8 cellular contexts compared by ENCODE assay signal in the genomic region with DNA sequence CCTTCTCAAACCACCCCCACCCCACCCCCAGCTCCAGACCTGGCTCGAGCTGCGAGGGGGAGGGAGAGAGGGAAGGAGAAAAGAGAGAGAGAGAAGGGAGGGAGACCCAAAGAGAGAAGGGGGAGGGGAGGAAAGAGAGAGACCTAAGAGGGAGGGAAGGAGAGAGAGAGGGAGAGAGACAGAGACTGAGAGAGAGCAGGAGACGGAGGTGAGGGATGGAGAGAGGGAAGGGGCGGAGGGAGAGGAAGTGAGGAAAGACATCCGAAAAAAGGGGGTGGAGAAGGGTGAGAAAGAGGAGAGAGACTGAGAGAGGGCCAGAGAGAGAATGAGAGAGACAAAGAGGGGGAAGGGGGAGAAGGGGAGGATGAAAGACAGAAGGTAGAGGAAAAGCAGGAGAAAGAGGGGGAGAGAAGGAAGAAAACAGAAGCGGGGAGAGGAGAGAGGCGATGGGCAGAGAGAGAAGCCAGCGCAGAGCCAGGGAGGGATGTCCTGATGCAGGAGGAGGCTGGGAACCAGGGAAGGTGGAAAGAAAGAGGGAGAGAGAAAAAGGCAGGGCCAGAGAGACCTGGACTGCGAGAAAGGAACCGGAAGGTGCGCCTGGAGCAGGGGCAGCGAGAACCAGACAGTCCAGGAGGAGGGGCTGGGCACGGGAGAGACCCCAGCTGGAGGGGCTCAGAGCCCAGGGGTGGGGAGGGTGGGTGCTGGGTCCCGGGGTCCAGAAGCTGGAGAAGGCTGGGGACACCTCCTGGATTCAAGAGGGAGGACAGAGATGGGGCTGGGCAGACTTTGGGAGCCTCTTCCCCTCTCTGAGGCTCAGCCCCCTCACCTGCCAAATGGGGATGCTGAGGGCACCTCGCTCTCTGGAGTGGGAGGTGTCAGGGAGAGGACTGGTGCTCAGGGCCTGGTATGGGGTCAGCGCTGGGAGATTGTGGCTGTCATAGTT. TPM values are rescaled to one million over a fixed set of nuclear protein-coding genes. Genes with fewer than 3 reads are reported as not detected.
A peak's percentile ranks its signal among the peaks of the same experiment; 100 is the strongest.
DNase-seq lines count a peak whose midpoint lies in the region; ATAC-seq and TF ChIP-seq lines count a peak whose summit lies in the region.

No MANE protein-coding gene starts in this region.

- ATAC-seq in stimulated activated naive CD8-positive, alpha-beta T cell treated with anti-CD3 and anti-CD28 coated beads, Interleukin-15, amount 100 ng/mL, for 72 hours = no peak
- ATAC-seq in stimulated activated naive CD8-positive, alpha-beta T cell treated with anti-CD3 and anti-CD28 coated beads, Interleukin-15, Interleukin-2, amounts not matched to agents 100 U/mL and 50 U/mL, for 24 hours = no peak
- ATAC-seq in HG03108 (IDR thresholded peaks at IDR 0.05; ENCODE audit: unreplicated experiment) = no peak

- peak overlapping the region; percentile 10 to 82 for H3K27ac Mint-ChIP-seq in stimulated activated naive CD8-positive, alpha-beta T cell treated with anti-CD3 and anti-CD28 coated beads, Interleukin-15, amount 100 ng/mL, for 72 hours

- H3K27me3 Mint-ChIP-seq in stimulated activated naive CD8-positive, alpha-beta T cell treated with anti-CD3 and anti-CD28 coated beads, Interleukin-15, amount 100 ng/mL, for 72 hours = peaks cover 18% of the 10 kb centered on the region

- TF ChIP-seq CTCF in kidney epithelial cell (IDR thresholded peaks at IDR 0.05; ENCODE audit: insufficient read depth, low read length, poor library complexity, severe bottlenecking) = no peak

- peaks cover 2% of the 10 kb centered on the region for H3K36me3 ChIP-seq in kidney epithelial cell (ENCODE audit: control insufficient read depth, insufficient read depth, low read length)

- no peaks in the 10 kb centered on the region for H3K9me3 Mint-ChIP-seq in stimulated activated naive CD8-positive, alpha-beta T cell treated with anti-CD3 and anti-CD28 coated beads, Interleukin-15, amount 100 ng/mL, for 72 hours

- H3K27me3 ChIP-seq in kidney epithelial cell (ENCODE audit: control insufficient read depth, insufficient read depth, low read length) = no peaks in the 10 kb centered on the region

- DNase-seq in stimulated activated naive CD8-positive, alpha-beta T cell treated with anti-CD3 and anti-CD28 coated beads, Interleukin-15, amount 100 ng/mL, for 72 hours = no peak
- no peak for DNase-seq in stimulated activated naive CD8-positive, alpha-beta T cell treated with anti-CD3 and anti-CD28 coated beads, Interleukin-15, Interleukin-2, amounts not matched to agents 100 U/mL and 50 U/mL, for 24 hours
- DNase-seq in amniotic epithelial cell (ENCODE audit: low read depth) (peak; percentile 81), kidney epithelial cell (ENCODE audit: low read depth) (no peak), superior temporal gyrus (ENCODE audit: extremely low spot score) (peak; percentile 31), 8988T (no peak)
- DNase-seq in activated CD4-positive, CD25-positive, alpha-beta regulatory T cell treated with anti-CD3 and anti-CD28 coated beads, Interleukin-2, amount 50 U/mL, for 72 hours = no peak

- peak overlapping the region; percentile 93 for H3K4me3 ChIP-seq in kidney epithelial cell (ENCODE audit: low read depth, low read length)

- peak overlapping the region; percentile 32 to 71 for H3K4me3 Mint-ChIP-seq in stimulated activated naive CD8-positive, alpha-beta T cell treated with anti-CD3 and anti-CD28 coated beads, Interleukin-15, amount 100 ng/mL, for 72 hours

- peaks cover 36% of the 10 kb centered on the region for H3K4me1 Mint-ChIP-seq in stimulated activated naive CD8-positive, alpha-beta T cell treated with anti-CD3 and anti-CD28 coated beads, Interleukin-15, amount 100 ng/mL, for 72 hours

RNA-seq across cellular contexts. Expression of a gene that starts 1.7 kb away (rescaled TPM):
- total RNA-seq in kidney epithelial cell = 7.8 and 12.6 TPM in 2 replicates

RNA-seq across cellular contexts. Expression of a gene that starts 32.4 kb away (rescaled TPM):
- total RNA-seq in kidney epithelial cell = not detected in 2 replicates

RNA-seq across cellular contexts. Expression of a gene that starts 44.8 kb away (rescaled TPM):
- total RNA-seq in kidney epithelial cell = not detected in 2 replicates

Comparison
In these comparisons a context has a peak if more than half of its experiments do, and no peak if none do; other contexts are left out.
1. DNase-seq: peak in amniotic epithelial cell (single experiment) and superior temporal gyrus (single experiment); none in stimulated activated naive CD8-positive, alpha-beta T cell treated with anti-CD3 and anti-CD28 coated beads, Interleukin-15, amount 100 ng/mL, for 72 hours (0 of 2), stimulated activated naive CD8-positive, alpha-beta T cell treated with anti-CD3 and anti-CD28 coated beads, Interleukin-15, Interleukin-2, amounts not matched to agents 100 U/mL and 50 U/mL, for 24 hours (single experiment), kidney epithelial cell (single experiment), 8988T (single experiment) and activated CD4-positive, CD25-positive, alpha-beta regulatory T cell treated with anti-CD3 and anti-CD28 coated beads, Interleukin-2, amount 50 U/mL, for 72 hours (single experiment).